22 cellular contexts compared by ENCODE assay signal in genomic region chr6:32483968-32484613, GRCh38. TPM values are rescaled to one million over a fixed set of nuclear protein-coding genes. Genes with fewer than 3 reads are reported as not detected.
DNase-seq lines count a peak whose midpoint lies in the region; ATAC-seq, FAIRE-seq and TF ChIP-seq lines count a peak whose summit lies in the region.
"Had no signal": no experiment of that assay in that cellular context is flagged by ENCODE, and none has a peak within 500 bp of the region (broad histone marks: within the 10 kb centered on the region; RNA-seq: fewer than 3 reads in every experiment).

No MANE protein-coding gene starts in this region.

- no peaks in the 10 kb centered on the region for H3K79me2 ChIP-seq in astrocyte (ENCODE audit: insufficient read depth, low read length)
- no peaks in the 10 kb centered on the region for H3K79me2 ChIP-seq in HepG2 (ENCODE audit: insufficient read depth, low read length)

- H3K4me3 ChIP-seq in H7 (ENCODE audit: insufficient read depth, low read depth, low read length) (no peak overlapping the region), astrocyte (ENCODE audit: insufficient read depth, low read depth, low read length) (no peak overlapping the region), HepG2 (replicated peaks in 1 of 3; ENCODE audit: insufficient read depth in 1 of 3, low read depth in 2 of 3, low read length in 3 of 3) (no peak overlapping the region)
- H3K4me3 ChIP-seq: MG63 had no signal

- 30% methylated on average over 16 of the region's 26 CpGs for WGBS in HepG2 (ENCODE audit: low lambda C conversion rate)

- peak overlapping the region; percentile 20 for H3K4me3 Mint-ChIP-seq in astrocyte (ENCODE audit: unreplicated experiment)
- H3K4me3 Mint-ChIP-seq in stimulated activated naive B cell treated with anti-CD40 and anti-IgM and Interleukin-4, amounts not matched to agents 10 μg/mL and 1 μg/mL and 100 μg/mL, for 72 hours, result no peak overlapping the region

- peak; percentile 48 for DNase-seq in H7
- no peak for DNase-seq in astrocyte (ENCODE audit: low read depth)
- DNase-seq in HepG2 (ENCODE audit: low spot score), result no peak
- no peak for DNase-seq in stimulated activated naive B cell treated with anti-CD40 and anti-IgM and Interleukin-4, amounts not matched to agents 10 μg/mL and 1 μg/mL and 100 μg/mL, for 72 hours
- no peak for DNase-seq in Kasumi-1 (lab: John Stamatoyannopoulos, UW)
- DNase-seq: AML-193, DND-41, IMR-90, Karpas-422, MG63, NCI-H1048, NCI-H1436, NCI-H1930, NCI-H226, NCI-H524 treated with DMSO at 0.1 percent for 48 hours, PC-3, RPMI8226 had no signal

- TF ChIP-seq EP300 in HepG2 (IDR thresholded peaks at IDR 0.05; ENCODE audit: low read depth in 2 of 2, low read length in 2 of 2), result no peak
- TF ChIP-seq EP300 in HepG2 (CRISPR knock-in tag; IDR thresholded peaks at IDR 0.05; ENCODE audit: borderline replicate concordance), result no peak

- H3K36me3 ChIP-seq in H7 (replicated peaks; ENCODE audit: control insufficient read depth, insufficient read depth, low read length) (no peaks in the 10 kb centered on the region), astrocyte (ENCODE audit: insufficient read depth, low read length) (no peaks in the 10 kb centered on the region), HepG2 (replicated peaks in 1 of 2; ENCODE audit: control insufficient read depth in 1 of 2, insufficient read depth in 2 of 2, low read length in 2 of 2) (no peaks in the 10 kb centered on the region)
- H3K36me3 ChIP-seq: MG63 had no signal

- FAIRE-seq in astrocyte (lab: Jason Lieb, UNC) (no peak), HepG2 (lab: Jason Lieb, UNC) (no peak)

- TF ChIP-seq RAD21 in HepG2 (CRISPR knock-in tag; IDR thresholded peaks at IDR 0.05), result no peak

- H3K9ac ChIP-seq in astrocyte (ENCODE audit: low read length) (no peak overlapping the region), HepG2 (ENCODE audit: insufficient read depth, low read depth, low read length) (no peak overlapping the region)

- H4K20me1 ChIP-seq in astrocyte (ENCODE audit: insufficient read depth, low read length), result no peaks in the 10 kb centered on the region
- H4K20me1 ChIP-seq in HepG2 (ENCODE audit: insufficient read depth, low read length), result no peaks in the 10 kb centered on the region

- H3K4me1 Mint-ChIP-seq in astrocyte (ENCODE audit: low read depth, unreplicated experiment), result no peaks in the 10 kb centered on the region
- H3K4me1 Mint-ChIP-seq in stimulated activated naive B cell treated with anti-CD40 and anti-IgM and Interleukin-4, amounts not matched to agents 10 μg/mL and 1 μg/mL and 100 μg/mL, for 72 hours, result peaks cover 16 to 22% of the 10 kb centered on the region in 2 donors

- H3K4me1 ChIP-seq in astrocyte (ENCODE audit: insufficient read depth, low read length), result no peaks in the 10 kb centered on the region
- no peaks in the 10 kb centered on the region for H3K4me1 ChIP-seq in HepG2 (ENCODE audit: insufficient read depth, low read length)

- BruUV-seq in HepG2 (replicated peaks; lab: Mats Ljungman, UMichigan), result no TSS peak

- in situ Hi-C loops in HepG2 (cut with HindIII; ENCODE audit: extremely low pct_ligation_motif_present, low pct_unique_long_range_greater_than_20kb), result no loop called here

- intact Hi-C loops in HepG2 (cut with micrococcal nuclease; ENCODE audit: unreplicated experiment), result no loop called here

- ATAC-seq in HepG2, result peak; percentile 31
- ATAC-seq in stimulated activated naive B cell treated with anti-CD40 and anti-IgM and Interleukin-4, amounts not matched to agents 10 μg/mL and 1 μg/mL and 100 μg/mL, for 72 hours (replicated peaks), result no peak
- no peak for ATAC-seq in SK-N-SH treated with all-trans-retinoic acid at 6 μM for 48 hours
- ATAC-seq in HG03280 (IDR thresholded peaks at IDR 0.05; ENCODE audit: unreplicated experiment), result no peak
- ATAC-seq: PC-3 had no signal

- TF ChIP-seq CTCF in astrocyte (IDR thresholded peaks at IDR 0.05; ENCODE audit: insufficient read depth, low read depth, low read length) (no peak), HepG2 (CRISPR knock-in tag; IDR thresholded peaks at IDR 0.05) (no peak)

- H3K4me2 ChIP-seq in astrocyte (ENCODE audit: low read length) (no peak overlapping the region), HepG2 (ENCODE audit: low read depth, low read length) (no peak overlapping the region)

- H3K27ac ChIP-seq in astrocyte (ENCODE audit: low read depth, low read length) (no peak overlapping the region), HepG2 (ENCODE audit: extremely low read length, insufficient read depth, low read length) (no peak overlapping the region)
- H3K27ac ChIP-seq: C4-2B had no signal

- H3K9me3 ChIP-seq in astrocyte (ENCODE audit: insufficient read depth, low read depth, low read length), result no peaks in the 10 kb centered on the region
- H3K9me3 ChIP-seq in HepG2 (ENCODE audit: low read length), result no peaks in the 10 kb centered on the region
- H3K9me3 ChIP-seq: MG63 had no signal

- H3K9me3 Mint-ChIP-seq in astrocyte (ENCODE audit: unreplicated experiment), result peaks cover 4% of the 10 kb centered on the region
- peaks cover 0 to under 1% of the 10 kb centered on the region in 2 donors for H3K9me3 Mint-ChIP-seq in stimulated activated naive B cell treated with anti-CD40 and anti-IgM and Interleukin-4, amounts not matched to agents 10 μg/mL and 1 μg/mL and 100 μg/mL, for 72 hours

- peaks cover 21% of the 10 kb centered on the region for H3K27me3 Mint-ChIP-seq in astrocyte (ENCODE audit: low read depth, unreplicated experiment)
- no peaks in the 10 kb centered on the region for H3K27me3 Mint-ChIP-seq in stimulated activated naive B cell treated with anti-CD40 and anti-IgM and Interleukin-4, amounts not matched to agents 10 μg/mL and 1 μg/mL and 100 μg/mL, for 72 hours

- no peak for TF ChIP-seq POLR2A in HepG2 (IDR thresholded peaks at IDR 0.05; ENCODE audit: insufficient read depth in 1 of 2, low read depth in 2 of 2, low read length in 2 of 2)

- POLR2A ChIA-PET in HepG2 (lab: Yijun Ruan, JAX), result no interaction called here

- CTCF ChIA-PET in HepG2 (lab: Yijun Ruan, JAX; ENCODE audit: low intra/inter-chr PET ratio, low total read pairs), result no interaction called here

- H2AFZ ChIP-seq in astrocyte (ENCODE audit: low read depth, low read length), result no peak overlapping the region
- H2AFZ ChIP-seq in HepG2 (ENCODE audit: low read length), result no peak overlapping the region

- H3K27ac Mint-ChIP-seq in astrocyte (ENCODE audit: unreplicated experiment), result no peak overlapping the region
- peak overlapping the region; percentile 83 for H3K27ac Mint-ChIP-seq in stimulated activated naive B cell treated with anti-CD40 and anti-IgM and Interleukin-4, amounts not matched to agents 10 μg/mL and 1 μg/mL and 100 μg/mL, for 72 hours

- no peaks in the 10 kb centered on the region for H3K27me3 ChIP-seq in H7 (ENCODE audit: control insufficient read depth, insufficient read depth, low read length)
- H3K27me3 ChIP-seq in astrocyte (ENCODE audit: insufficient read depth, low read length), result no peaks in the 10 kb centered on the region
- H3K27me3 ChIP-seq in HepG2 (ENCODE audit: control insufficient read depth in 1 of 2, insufficient read depth in 2 of 2, low read length in 2 of 2), result peaks cover 0 to 6% of the 10 kb centered on the region in 2 experiments; a peak in 1 of 5 replicates
- H3K27me3 ChIP-seq: MG63 had no signal

- H3K36me3 Mint-ChIP-seq in astrocyte (ENCODE audit: low read depth, unreplicated experiment), result no peaks in the 10 kb centered on the region
- H3K36me3 Mint-ChIP-seq in stimulated activated naive B cell treated with anti-CD40 and anti-IgM and Interleukin-4, amounts not matched to agents 10 μg/mL and 1 μg/mL and 100 μg/mL, for 72 hours, result peaks cover 1 to 5% of the 10 kb centered on the region in 2 donors

RNA-seq across cellular contexts. Expression of gene HLA-DRA, which starts 44.4 kb away (rescaled TPM):
- 0.33 TPM in 1 of 2 replicates, not detected in the other for total RNA-seq in H7 (2014; rRNA removed; shearing (Covaris generic))
- total RNA-seq in astrocyte, result not detected in 2 replicates
- total RNA-seq in HepG2 (2016; rRNA removed; fragmentation: Illumina TruSeq; extraction: Trizol), result not detected in 2 replicates
- not detected in 2 replicates for total RNA-seq in HepG2 (2016; cell fraction: cytosol; rRNA removed; fragmentation: Illumina TruSeq; extraction: Trizol; ENCODE audit: low read depth)
- total RNA-seq in HepG2 (2016; cell fraction: insoluble cytoplasmic fraction; rRNA removed; fragmentation: Illumina TruSeq; extraction: Trizol), result not detected in 2 replicates
- not detected in 2 replicates for total RNA-seq in HepG2 (2016; cell fraction: membrane; rRNA removed; fragmentation: Illumina TruSeq; extraction: Trizol)
- total RNA-seq in HepG2 (2016; cell fraction: nucleus; rRNA removed; fragmentation: Illumina TruSeq; extraction: Trizol), result not detected in 2 replicates
- polyA plus RNA-seq in HepG2 (2011; rRNA removed), result not detected in 2 replicates
- polyA plus RNA-seq in HepG2 (2011; cell fraction: cytosol; rRNA removed), result 0.27 and 0.45 TPM in 2 replicates
- 0.43 TPM in 1 of 2 replicates, not detected in the other for polyA plus RNA-seq in HepG2 (2011; cell fraction: nucleus; rRNA removed)
- polyA plus RNA-seq in HepG2 (2012), result not detected in 2 replicates
- not detected in 2 replicates for polyA plus RNA-seq in HepG2 (2016; cell fraction: cytosol; fragmentation: Illumina TruSeq; extraction: Trizol; ENCODE audit: low read depth)
- polyA plus RNA-seq in HepG2 (2016; cell fraction: insoluble cytoplasmic fraction; fragmentation: Illumina TruSeq; extraction: Trizol; ENCODE audit: low read depth), result not detected in 2 replicates
- polyA plus RNA-seq in HepG2 (2016; cell fraction: membrane; fragmentation: Illumina TruSeq; extraction: Trizol; ENCODE audit: low read depth), result not detected in 2 replicates
- not detected in 2 replicates for polyA plus RNA-seq in HepG2 (2016; cell fraction: nucleus; fragmentation: Illumina TruSeq; extraction: Trizol; ENCODE audit: insufficient read depth, low read depth)
- 0.84 TPM in 1 of 2 replicates, not detected in the other for polyA minus RNA-seq in HepG2 (2011; rRNA and poly(A)+ RNA removed; ENCODE audit: low replicate concordance)
- not detected in 2 replicates for polyA minus RNA-seq in HepG2 (2011; cell fraction: cytosol; rRNA and poly(A)+ RNA removed)
- polyA minus RNA-seq in HepG2 (2011; cell fraction: nucleus; rRNA and poly(A)+ RNA removed), result not detected in 2 replicates
- total RNA-seq: G401, HT-29, IMR-90, PC-3 had no signal
- polyA plus RNA-seq: IMR-90 had no signal

RNA-seq across cellular contexts. Expression of gene HLA-DRB5, which starts 46.0 kb away (rescaled TPM):
- total RNA-seq in H7 (2014; rRNA removed; shearing (Covaris generic)), result 0.21 TPM in 1 of 2 replicates, not detected in the other
- total RNA-seq in astrocyte (not detected in 2 replicates), HepG2 (2016; rRNA removed; fragmentation: Illumina TruSeq; extraction: Trizol) (not detected in 2 replicates)
- total RNA-seq in HepG2 (2016; cell fraction: cytosol; rRNA removed; fragmentation: Illumina TruSeq; extraction: Trizol; ENCODE audit: low read depth), result not detected in 2 replicates
- total RNA-seq in HepG2 (2016; cell fraction: insoluble cytoplasmic fraction; rRNA removed; fragmentation: Illumina TruSeq; extraction: Trizol), result not detected in 2 replicates
- total RNA-seq in HepG2 (2016; cell fraction: membrane; rRNA removed; fragmentation: Illumina TruSeq; extraction: Trizol), result not detected in 2 replicates
- total RNA-seq in HepG2 (2016; cell fraction: nucleus; rRNA removed; fragmentation: Illumina TruSeq; extraction: Trizol), result not detected in 2 replicates
- not detected in 2 replicates for polyA plus RNA-seq in HepG2 (2011; rRNA removed)
- 0.04 TPM in 1 of 2 replicates, not detected in the other for polyA plus RNA-seq in HepG2 (2011; cell fraction: cytosol; rRNA removed)
- not detected in 2 replicates for polyA plus RNA-seq in HepG2 (2011; cell fraction: nucleus; rRNA removed)
- not detected in 2 replicates for polyA plus RNA-seq in HepG2 (2012)
- not detected in 2 replicates for polyA plus RNA-seq in HepG2 (2016; cell fraction: cytosol; fragmentation: Illumina TruSeq; extraction: Trizol; ENCODE audit: low read depth)
- polyA plus RNA-seq in HepG2 (2016; cell fraction: insoluble cytoplasmic fraction; fragmentation: Illumina TruSeq; extraction: Trizol; ENCODE audit: low read depth), result not detected in 2 replicates
- polyA plus RNA-seq in HepG2 (2016; cell fraction: membrane; fragmentation: Illumina TruSeq; extraction: Trizol; ENCODE audit: low read depth), result not detected in 2 replicates
- not detected in 2 replicates for polyA plus RNA-seq in HepG2 (2016; cell fraction: nucleus; fragmentation: Illumina TruSeq; extraction: Trizol; ENCODE audit: insufficient read depth, low read depth)
- 0.12 TPM in 1 of 2 replicates, not detected in the other for polyA minus RNA-seq in HepG2 (2011; rRNA and poly(A)+ RNA removed; ENCODE audit: low replicate concordance)
- polyA minus RNA-seq in HepG2 (2011; cell fraction: cytosol; rRNA and poly(A)+ RNA removed), result not detected in 2 replicates
- polyA minus RNA-seq in HepG2 (2011; cell fraction: nucleus; rRNA and poly(A)+ RNA removed), result not detected in 2 replicates
- total RNA-seq: G401, HT-29, IMR-90, PC-3 had no signal
- polyA plus RNA-seq: IMR-90 had no signal
